12 cellular contexts compared by ENCODE assay signal in genomic region chr14:99774526-99775307, GRCh38. TPM values are rescaled to one million over a fixed set of nuclear protein-coding genes. Genes with fewer than 3 reads are reported as not detected.
DNase-seq lines count a peak whose midpoint lies in the region; ATAC-seq and TF ChIP-seq lines count a peak whose summit lies in the region.
"Had no signal": no experiment of that assay in that cellular context is flagged by ENCODE, and none has a peak within 500 bp of the region (broad histone marks: within the 10 kb centered on the region; RNA-seq: fewer than 3 reads in every experiment).

No MANE protein-coding gene starts in this region.

- peak overlapping the region in 52 of 59 donors; percentile 3 to 82 (median 60) for H3K27ac ChIP-seq in dorsolateral prefrontal cortex

- intact Hi-C loops in dorsolateral prefrontal cortex (cut with DNase I): no loop called here

- no peak for TF ChIP-seq CTCF in dorsolateral prefrontal cortex (IDR thresholded peaks at IDR 0.05 in 54 of 56, conservative IDR thresholded peaks at IDR 0.05 in 2 of 56; ENCODE audit: low read depth in 1 of 56, partially characterized antibody in 56 of 56)

- peak; percentile 44 for DNase-seq in GM03348 (ENCODE audit: low spot score)
- DNase-seq in NCI-H2227 treated with DMSO at 0.1 percent for 48 hours (lab: John Stamatoyannopoulos, UW): peak; percentile 33
- peak in 7 of 10 donors; percentile 59 to 84 (median 74) for DNase-seq in dorsolateral prefrontal cortex
- DNase-seq in nucleus accumbens (lab: John Stamatoyannopoulos, UW): peak in 30 of 56 donors; percentile 9 to 76 (median 32)
- DNase-seq in stimulated activated CD4-positive, alpha-beta T cell treated with anti-CD3 and anti-CD28 coated beads, Interleukin-2, amount 100 ng/mL, for 24 hours: no peak
- DNase-seq: DMS53, HFFc6, NCI-H510A treated with DMSO at 0.1 percent for 48 hours, small intestine had no signal

- H3K27me3 ChIP-seq in dorsolateral prefrontal cortex: no peaks in the 10 kb centered on the region

- no peak for ATAC-seq in HG02763 (IDR thresholded peaks at IDR 0.05; ENCODE audit: unreplicated experiment)
- ATAC-seq in HG03045 (IDR thresholded peaks at IDR 0.05; ENCODE audit: unreplicated experiment): no peak
- no peak for ATAC-seq in GM21367 (IDR thresholded peaks at IDR 0.05; ENCODE audit: unreplicated experiment)

- H3K4me3 ChIP-seq in dorsolateral prefrontal cortex: peak overlapping the region in 2 of 59 donors; percentile 7 to 33

RNA-seq across cellular contexts. Expression of gene EML1, which starts 18.5 kb away (rescaled TPM):
- total RNA-seq in dorsolateral prefrontal cortex: 10 to 100 TPM; 24.3 to 74.2 (median 42.9) TPM

Comparison
In these comparisons a context has a peak if more than half of its experiments do, and no peak if none do; other contexts are left out.
1. DNase-seq: peak in GM03348 (single experiment), NCI-H2227 treated with DMSO at 0.1 percent for 48 hours (single experiment), dorsolateral prefrontal cortex (7 of 10) and nucleus accumbens (30 of 56); none in stimulated activated CD4-positive, alpha-beta T cell treated with anti-CD3 and anti-CD28 coated beads, Interleukin-2, amount 100 ng/mL, for 24 hours (0 of 2).